In the genomic region with DNA sequence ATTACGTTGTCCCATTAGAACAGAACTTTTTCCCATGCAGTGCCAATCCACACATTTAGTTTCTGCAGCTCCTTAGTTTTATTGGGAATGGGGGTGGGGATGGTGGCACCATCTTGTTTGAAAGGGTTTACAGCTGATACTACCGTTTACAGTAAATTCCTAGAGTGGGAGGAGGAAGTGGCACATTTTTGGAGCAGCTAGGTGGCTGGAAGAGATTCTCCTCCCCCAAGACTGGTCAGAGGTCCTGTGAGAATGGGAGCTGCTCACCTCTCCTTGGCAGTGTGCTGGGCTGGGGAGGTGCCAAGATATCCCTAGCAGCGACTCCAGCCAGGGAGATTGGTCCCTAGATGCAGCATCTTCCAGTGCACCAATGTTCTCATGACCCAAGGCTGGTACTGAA, we compare ENCODE assay signal across 1 cellular context.
TF ChIP-seq lines count a peak whose summit lies in the region.

No MANE protein-coding gene starts in this region.

TF ChIP-seq in IMR-90, 13 proteins besides CTCF, POLR2A, EP300 and RAD21:
- TF ChIP-seq BHLHE40 (IDR thresholded peaks at IDR 0.05; ENCODE audit: low read depth, low read length) (no peak), SMC3 (IDR thresholded peaks at IDR 0.05; ENCODE audit: low read depth, low read length) (no peak)
